Comparison of ENCODE assay signal across 8 cellular contexts in the genomic region with DNA sequence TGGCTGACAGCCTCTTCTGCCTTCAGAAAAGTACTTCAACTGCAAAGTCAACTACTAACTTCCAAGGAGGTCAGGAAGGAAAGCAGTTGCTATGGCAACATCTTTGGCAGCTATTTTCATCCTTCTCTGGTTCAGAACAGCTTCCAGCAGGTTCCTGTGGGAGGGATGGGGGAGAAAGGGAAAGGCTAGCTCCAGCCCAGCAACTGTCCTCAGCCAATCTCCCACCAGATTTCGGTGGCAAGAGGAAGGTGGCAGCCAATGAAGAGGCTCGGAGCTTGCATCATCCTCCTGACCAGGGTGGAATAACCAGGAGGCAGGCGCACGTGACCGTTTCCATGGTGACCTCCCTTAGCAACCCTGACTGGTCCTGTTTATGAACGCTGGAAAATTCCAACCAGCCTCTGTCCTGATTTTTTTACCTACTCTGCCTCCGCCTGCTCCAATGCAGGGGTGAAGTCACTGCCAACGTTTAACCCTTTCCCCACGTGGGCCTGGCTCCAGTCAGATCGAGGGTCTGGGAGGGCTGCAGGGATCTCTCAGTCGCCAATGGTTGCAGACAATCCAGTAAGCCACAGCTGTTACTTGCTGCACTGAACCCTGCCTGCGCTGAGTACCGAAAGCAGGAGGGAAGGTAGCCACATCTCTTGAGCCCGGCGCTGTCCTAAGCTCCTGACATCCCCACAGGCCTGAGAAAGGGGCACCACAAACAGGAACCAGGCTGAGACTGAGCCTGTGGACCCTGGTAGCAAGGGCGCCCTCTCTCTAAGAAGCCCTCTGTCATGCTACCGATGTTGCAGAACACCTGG. TPM values are rescaled to one million over a fixed set of nuclear protein-coding genes. Genes with fewer than 3 reads are reported as not detected.
A peak's percentile ranks its signal among the peaks of the same experiment; 100 is the strongest.
DNase-seq lines count a peak whose midpoint lies in the region; ATAC-seq and TF ChIP-seq lines count a peak whose summit lies in the region.

No MANE protein-coding gene starts in this region.

- H3K36me3 Mint-ChIP-seq in activated CD4-positive, alpha-beta T cell treated with anti-CD3 and anti-CD28 coated beads, Interleukin-2, amount 10 ng/mL, durations not matched to agents 24 days and 14 days (ENCODE audit: low read depth): no peaks in the 10 kb centered on the region
- H3K36me3 Mint-ChIP-seq in activated naive CD8-positive, alpha-beta T cell treated with anti-CD3 and anti-CD28 coated beads, Interleukin-2, amount 50 U/mL, for 24 hours (ENCODE audit: low read depth): no peaks in the 10 kb centered on the region
- H3K36me3 Mint-ChIP-seq in glutamatergic neuron (ENCODE audit: unreplicated experiment): no peaks in the 10 kb centered on the region
- H3K36me3 Mint-ChIP-seq in neural progenitor cell: no peaks in the 10 kb centered on the region

- TF ChIP-seq CTCF in glutamatergic neuron (IDR thresholded peaks at IDR 0.05; ENCODE audit: partially characterized antibody, unreplicated experiment) (no peak), neural progenitor cell (IDR thresholded peaks at IDR 0.05) (no peak)

- peak overlapping the region; percentile 37 for H3K4me3 ChIP-seq in neural progenitor cell

- peak overlapping the region; percentile 30 for H2AFZ ChIP-seq in neural progenitor cell (replicated peaks)

- peaks cover 69% of the 10 kb centered on the region for H3K79me2 ChIP-seq in neural progenitor cell (ENCODE audit: low read depth)

- no peaks in the 10 kb centered on the region for H3K36me3 ChIP-seq in neural progenitor cell

- peaks cover 76% of the 10 kb centered on the region for H3F3A ChIP-seq in neural progenitor cell (ENCODE audit: low read depth)

- peak overlapping the region; percentile 80 for H3K4me2 ChIP-seq in neural progenitor cell

- no peaks in the 10 kb centered on the region for H3K27me3 ChIP-seq in neural progenitor cell

- DNase-seq in activated CD4-positive, alpha-beta T cell treated with anti-CD3 and anti-CD28 coated beads, Interleukin-2, amount 10 ng/mL, durations not matched to agents 24 days and 14 days: peak; percentile 82
- no peak for DNase-seq in activated CD4-positive, alpha-beta T cell treated with anti-CD3 and anti-CD28 coated beads for 4 hours
- DNase-seq in NCI-H526 (lab: John Stamatoyannopoulos, UW) (peak; percentile 99), glutamatergic neuron (peak; percentile 92), neural progenitor cell (ENCODE audit: low spot score) (peak; percentile 99)
- no peak for DNase-seq in activated naive CD8-positive, alpha-beta T cell treated with anti-CD3 and anti-CD28 coated beads, Interleukin-2, amount 50 U/mL, for 24 hours

- H3K9me3 ChIP-seq in neural progenitor cell (ENCODE audit: low read depth): no peaks in the 10 kb centered on the region

- no peaks in the 10 kb centered on the region for H4K20me1 ChIP-seq in neural progenitor cell (ENCODE audit: low read depth)

- H3K4me1 ChIP-seq in neural progenitor cell: peaks cover 72% of the 10 kb centered on the region

- H3K27ac ChIP-seq in neural progenitor cell: peak overlapping the region; percentile 91

- H3K4me3 Mint-ChIP-seq in activated CD4-positive, alpha-beta T cell treated with anti-CD3 and anti-CD28 coated beads, Interleukin-2, amount 10 ng/mL, durations not matched to agents 24 days and 14 days: no peak overlapping the region
- H3K4me3 Mint-ChIP-seq in activated naive CD8-positive, alpha-beta T cell treated with anti-CD3 and anti-CD28 coated beads, Interleukin-2, amount 50 U/mL, for 24 hours: no peak overlapping the region
- H3K4me3 Mint-ChIP-seq in glutamatergic neuron (ENCODE audit: unreplicated experiment) (peak overlapping the region; percentile 87), neural progenitor cell (peak overlapping the region; percentile 82)

- intact Hi-C loops in activated CD4-positive, alpha-beta T cell treated with anti-CD3 and anti-CD28 coated beads, Interleukin-2, amount 10 ng/mL, durations not matched to agents 24 days and 14 days (cut with micrococcal nuclease): no loop called here

- no peaks in the 10 kb centered on the region for H3K9me3 Mint-ChIP-seq in activated CD4-positive, alpha-beta T cell treated with anti-CD3 and anti-CD28 coated beads, Interleukin-2, amount 10 ng/mL, durations not matched to agents 24 days and 14 days
- no peaks in the 10 kb centered on the region for H3K9me3 Mint-ChIP-seq in activated naive CD8-positive, alpha-beta T cell treated with anti-CD3 and anti-CD28 coated beads, Interleukin-2, amount 50 U/mL, for 24 hours
- H3K9me3 Mint-ChIP-seq in glutamatergic neuron (ENCODE audit: unreplicated experiment): peaks cover 12% of the 10 kb centered on the region
- H3K9me3 Mint-ChIP-seq in neural progenitor cell: no peaks in the 10 kb centered on the region

- H3K27ac Mint-ChIP-seq in activated CD4-positive, alpha-beta T cell treated with anti-CD3 and anti-CD28 coated beads, Interleukin-2, amount 10 ng/mL, durations not matched to agents 24 days and 14 days: peak overlapping the region; percentile 84
- peak overlapping the region; percentile 87 for H3K27ac Mint-ChIP-seq in activated naive CD8-positive, alpha-beta T cell treated with anti-CD3 and anti-CD28 coated beads, Interleukin-2, amount 50 U/mL, for 24 hours
- H3K27ac Mint-ChIP-seq in glutamatergic neuron (ENCODE audit: unreplicated experiment) (peak overlapping the region; percentile 99), neural progenitor cell (peak overlapping the region; percentile 100)

- ATAC-seq in HG03442 (IDR thresholded peaks at IDR 0.05; ENCODE audit: unreplicated experiment): peak; percentile 39
- peak; percentile 41 for ATAC-seq in activated naive CD8-positive, alpha-beta T cell treated with anti-CD3 and anti-CD28 coated beads, Interleukin-2, amount 50 U/mL, for 24 hours
- ATAC-seq in GM18909 (IDR thresholded peaks at IDR 0.05; ENCODE audit: poor library complexity, unreplicated experiment): no peak

- H3K4me1 Mint-ChIP-seq in activated CD4-positive, alpha-beta T cell treated with anti-CD3 and anti-CD28 coated beads, Interleukin-2, amount 10 ng/mL, durations not matched to agents 24 days and 14 days: peaks cover 37% of the 10 kb centered on the region
- peaks cover 59% of the 10 kb centered on the region for H3K4me1 Mint-ChIP-seq in activated naive CD8-positive, alpha-beta T cell treated with anti-CD3 and anti-CD28 coated beads, Interleukin-2, amount 50 U/mL, for 24 hours
- H3K4me1 Mint-ChIP-seq in glutamatergic neuron (ENCODE audit: low read depth, unreplicated experiment) (peaks cover 53% of the 10 kb centered on the region), neural progenitor cell (peaks cover 79% of the 10 kb centered on the region)

- no peaks in the 10 kb centered on the region for H3K27me3 Mint-ChIP-seq in activated CD4-positive, alpha-beta T cell treated with anti-CD3 and anti-CD28 coated beads, Interleukin-2, amount 10 ng/mL, durations not matched to agents 24 days and 14 days
- H3K27me3 Mint-ChIP-seq in activated naive CD8-positive, alpha-beta T cell treated with anti-CD3 and anti-CD28 coated beads, Interleukin-2, amount 50 U/mL, for 24 hours: no peaks in the 10 kb centered on the region
- peaks cover 18% of the 10 kb centered on the region for H3K27me3 Mint-ChIP-seq in glutamatergic neuron (ENCODE audit: unreplicated experiment)
- H3K27me3 Mint-ChIP-seq in neural progenitor cell (ENCODE audit: insufficient read depth, low read depth): peaks cover 5% of the 10 kb centered on the region

- no peak overlapping the region for H3K9ac ChIP-seq in neural progenitor cell

RNA-seq across cellular contexts. Expression of gene MALAT1, which starts 11.2 kb away (rescaled TPM):
- total RNA-seq in activated CD4-positive, alpha-beta T cell treated with anti-CD3 and anti-CD28 coated beads, Interleukin-2, amount 10 ng/mL, durations not matched to agents 24 days and 14 days: 5,198 and 5,435 TPM in 2 replicates
- total RNA-seq in glutamatergic neuron (ENCODE audit: unreplicated experiment) (18,218 TPM), neural progenitor cell (ENCODE audit: low replicate concordance) (5,397 and 9,030 TPM in 2 replicates)

RNA-seq across cellular contexts. Expression of gene SCYL1, which starts 37.2 kb away (rescaled TPM):
- total RNA-seq in activated CD4-positive, alpha-beta T cell treated with anti-CD3 and anti-CD28 coated beads, Interleukin-2, amount 10 ng/mL, durations not matched to agents 24 days and 14 days: 94.2 and 95.8 TPM in 2 replicates
- 80.0 TPM for total RNA-seq in glutamatergic neuron (ENCODE audit: unreplicated experiment)
- 16.9 and 45.2 TPM in 2 replicates for total RNA-seq in neural progenitor cell (ENCODE audit: low replicate concordance)

Comparison
In these comparisons a context has a peak if more than half of its experiments do, and no peak if none do; other contexts are left out.
1. DNase-seq: peak in activated CD4-positive, alpha-beta T cell treated with anti-CD3 and anti-CD28 coated beads, Interleukin-2, amount 10 ng/mL, durations not matched to agents 24 days and 14 days (single experiment), NCI-H526 (2 of 2), glutamatergic neuron (single experiment) and neural progenitor cell (single experiment); none in activated CD4-positive, alpha-beta T cell treated with anti-CD3 and anti-CD28 coated beads for 4 hours (0 of 2) and activated naive CD8-positive, alpha-beta T cell treated with anti-CD3 and anti-CD28 coated beads, Interleukin-2, amount 50 U/mL, for 24 hours (single experiment).
2. H3K4me3 Mint-ChIP-seq: peak in glutamatergic neuron (single experiment) and neural progenitor cell (single experiment); none in activated CD4-positive, alpha-beta T cell treated with anti-CD3 and anti-CD28 coated beads, Interleukin-2, amount 10 ng/mL, durations not matched to agents 24 days and 14 days (single experiment) and activated naive CD8-positive, alpha-beta T cell treated with anti-CD3 and anti-CD28 coated beads, Interleukin-2, amount 50 U/mL, for 24 hours (single experiment).
3. Peak in every context shown above with its lines, with median percentiles within 50 percentile points of each other: H3K27ac Mint-ChIP-seq.